Comparison of ENCODE assay signal across 16 cellular contexts in the genomic region with DNA sequence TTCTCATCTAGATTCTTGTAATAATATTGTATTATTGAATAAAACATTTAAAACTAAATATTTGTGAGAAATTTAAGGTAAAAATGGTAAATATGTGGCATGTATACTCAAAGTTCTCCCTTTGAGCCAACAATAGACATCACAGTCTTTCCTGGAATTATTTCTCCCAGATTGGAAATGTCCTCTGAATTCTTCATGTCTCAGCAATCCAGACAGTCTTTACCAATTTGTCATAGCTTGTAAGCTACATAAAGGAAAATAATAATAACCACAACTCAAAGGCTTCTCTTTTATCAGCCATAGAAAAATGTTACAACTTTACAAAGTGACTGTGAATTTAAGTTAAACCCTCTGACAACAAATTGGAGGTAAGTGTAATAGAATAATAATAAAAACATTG.
A peak's percentile ranks its signal among the peaks of the same experiment; 100 is the strongest.
DNase-seq lines count a peak whose midpoint lies in the region; ATAC-seq, FAIRE-seq and TF ChIP-seq lines count a peak whose summit lies in the region.
"Had no signal": no experiment of that assay in that cellular context is flagged by ENCODE, and none has a peak within 500 bp of the region (broad histone marks: within the 10 kb centered on the region; RNA-seq: fewer than 3 reads in every experiment).

No MANE protein-coding gene starts in this region.

- H3K4me3 Mint-ChIP-seq in astrocyte (ENCODE audit: unreplicated experiment) = no peak overlapping the region
- H3K4me3 Mint-ChIP-seq: CD4-positive, CD25-positive, alpha-beta regulatory T cell; H9 had no signal

- no peaks in the 10 kb centered on the region for H3K9me3 Mint-ChIP-seq in astrocyte (ENCODE audit: unreplicated experiment)

- peak; percentile 35 for DNase-seq in GM23248
- DNase-seq in astrocyte (ENCODE audit: low read depth) = peak; percentile 28
- DNase-seq in fibroblast of pulmonary artery (ENCODE audit: low read depth) = peak; percentile 6
- DNase-seq in hippocampal formation (lab: John Stamatoyannopoulos, UW) = no peak
- no peak for DNase-seq in cortex of kidney (lab: John Stamatoyannopoulos, UW)
- DNase-seq: AML-193; CD4-positive, CD25-positive, alpha-beta regulatory T cell; DMS53; GOT3; H9 had no signal

- H3K9me3 ChIP-seq in GM23248 (ENCODE audit: low read depth) (no peaks in the 10 kb centered on the region), astrocyte (ENCODE audit: insufficient read depth, low read depth, low read length) (no peaks in the 10 kb centered on the region)
- H3K9me3 ChIP-seq: A549; BLaER1 treated with 17β-estradiol and CSF1 and Interleukin-3, amounts not matched to agents 10 nM and 100 nM had no signal

- no peaks in the 10 kb centered on the region for H3K27me3 Mint-ChIP-seq in astrocyte (ENCODE audit: low read depth, unreplicated experiment)
- H3K27me3 Mint-ChIP-seq: CD4-positive, CD25-positive, alpha-beta regulatory T cell had no signal

- H3K4me1 ChIP-seq in GM23248 (ENCODE audit: insufficient read depth) (peaks cover 19% of the 10 kb centered on the region), astrocyte (ENCODE audit: insufficient read depth, low read length) (no peaks in the 10 kb centered on the region)

- no peaks in the 10 kb centered on the region for H3K36me3 Mint-ChIP-seq in astrocyte (ENCODE audit: low read depth, unreplicated experiment)
- H3K36me3 Mint-ChIP-seq: CD4-positive, CD25-positive, alpha-beta regulatory T cell had no signal

- H3K79me2 ChIP-seq in GM23248 (ENCODE audit: insufficient read depth) = no peaks in the 10 kb centered on the region
- H3K79me2 ChIP-seq in astrocyte (ENCODE audit: insufficient read depth, low read length) = no peaks in the 10 kb centered on the region

- no peaks in the 10 kb centered on the region for H3K9me2 ChIP-seq in GM23248 (ENCODE audit: insufficient read depth)

- TF ChIP-seq CTCF in astrocyte (IDR thresholded peaks at IDR 0.05; ENCODE audit: insufficient read depth, low read depth, low read length) (no peak), fibroblast of pulmonary artery (IDR thresholded peaks at IDR 0.05; ENCODE audit: low read length, missing control alignments) (no peak)

- no peak overlapping the region for H3K27ac ChIP-seq in GM23248
- H3K27ac ChIP-seq in astrocyte (ENCODE audit: low read depth, low read length) = no peak overlapping the region
- H3K27ac ChIP-seq: A549; BLaER1 treated with 17β-estradiol and CSF1 and Interleukin-3, amounts not matched to agents 10 nM and 100 nM had no signal

- no peak overlapping the region for H3K27ac Mint-ChIP-seq in astrocyte (ENCODE audit: unreplicated experiment)
- H3K27ac Mint-ChIP-seq: CD4-positive, CD25-positive, alpha-beta regulatory T cell; H9 had no signal

- no peaks in the 10 kb centered on the region for H4K20me1 ChIP-seq in GM23248 (ENCODE audit: insufficient read depth)
- no peaks in the 10 kb centered on the region for H4K20me1 ChIP-seq in astrocyte (ENCODE audit: insufficient read depth, low read length)
- H4K20me1 ChIP-seq: BLaER1 treated with 17β-estradiol and CSF1 and Interleukin-3, amounts not matched to agents 10 nM and 100 nM had no signal

- H3K27me3 ChIP-seq in GM23248 (replicated peaks; ENCODE audit: insufficient read depth) (no peaks in the 10 kb centered on the region), astrocyte (ENCODE audit: insufficient read depth, low read length) (no peaks in the 10 kb centered on the region)
- H3K27me3 ChIP-seq: BLaER1 treated with 17β-estradiol and CSF1 and Interleukin-3, amounts not matched to agents 10 nM and 100 nM had no signal

- H3K4me3 ChIP-seq in GM23248 (no peak overlapping the region), astrocyte (ENCODE audit: insufficient read depth, low read depth, low read length) (no peak overlapping the region), fibroblast of pulmonary artery (replicated peaks; ENCODE audit: low read depth, low read length) (no peak overlapping the region)
- H3K4me3 ChIP-seq: A549; BLaER1 treated with 17β-estradiol and CSF1 and Interleukin-3, amounts not matched to agents 10 nM and 100 nM had no signal

- peaks cover 9% of the 10 kb centered on the region for H3K4me1 Mint-ChIP-seq in astrocyte (ENCODE audit: low read depth, unreplicated experiment)
- H3K4me1 Mint-ChIP-seq: CD4-positive, CD25-positive, alpha-beta regulatory T cell had no signal

- H2AFZ ChIP-seq in GM23248 (no peak overlapping the region), astrocyte (ENCODE audit: low read depth, low read length) (no peak overlapping the region)

- no peak overlapping the region for H3K9ac ChIP-seq in GM23248
- no peak overlapping the region for H3K9ac ChIP-seq in astrocyte (ENCODE audit: low read length)
- H3K9ac ChIP-seq: BLaER1 treated with 17β-estradiol and CSF1 and Interleukin-3, amounts not matched to agents 10 nM and 100 nM had no signal

- no peaks in the 10 kb centered on the region for H3K36me3 ChIP-seq in GM23248 (ENCODE audit: low read depth)
- no peaks in the 10 kb centered on the region for H3K36me3 ChIP-seq in astrocyte (ENCODE audit: insufficient read depth, low read length)
- H3K36me3 ChIP-seq: BLaER1 treated with 17β-estradiol and CSF1 and Interleukin-3, amounts not matched to agents 10 nM and 100 nM had no signal

- no peak for ATAC-seq in HG02973 (IDR thresholded peaks at IDR 0.05; ENCODE audit: unreplicated experiment)
- no peak for ATAC-seq in HG03460 (IDR thresholded peaks at IDR 0.05; ENCODE audit: unreplicated experiment)
- ATAC-seq: A549, HepG2 had no signal

- in situ Hi-C loops in GM23248 (cut with MboI) = no loop called here

- FAIRE-seq in astrocyte (lab: Jason Lieb, UNC) = no peak
- FAIRE-seq: A549, GM12891, HepG2 had no signal

- H3K4me2 ChIP-seq in GM23248 (ENCODE audit: unreplicated experiment) = peak overlapping the region; percentile 48
- H3K4me2 ChIP-seq in astrocyte (ENCODE audit: low read length) = no peak overlapping the region
- H3K4me2 ChIP-seq: A549; BLaER1 treated with 17β-estradiol and CSF1 and Interleukin-3, amounts not matched to agents 10 nM and 100 nM had no signal

- H3F3A ChIP-seq in GM23248 (ENCODE audit: insufficient read depth) = no peaks in the 10 kb centered on the region

Comparison
In these comparisons a context has a peak if more than half of its experiments do, and no peak if none do; other contexts are left out.
1. DNase-seq: peak in GM23248 (single experiment), astrocyte (single experiment) and fibroblast of pulmonary artery (single experiment); none in hippocampal formation (0 of 2) and cortex of kidney (single experiment).